27 cellular contexts compared by ENCODE assay signal in genomic region chr2:206051912-206052311, GRCh38.
"Had no signal": no experiment of that assay in that cellular context is flagged by ENCODE, and none has a peak within 500 bp of the region (broad histone marks: within the 10 kb centered on the region; RNA-seq: fewer than 3 reads in every experiment).

No MANE protein-coding gene starts in this region.

- H3K27me3 ChIP-seq: left lung, right atrium auricular region, spleen, suprapubic skin, tibial artery, upper lobe of right lung had no signal

- FAIRE-seq: islet of Langerhans, kidney, small intestine, urothelium cell line had no signal

- ATAC-seq: left colon; left lung; lower lobe of right lung; naive thymus-derived CD8-positive, alpha-beta T cell; sciatic nerve; stimulated activated effector memory CD8-positive, alpha-beta T cell treated with anti-CD3 and anti-CD28 coated beads, Interleukin-12 subunit alpha, Interleukin-12 subunit beta, amount 100 ng/mL, for 72 hours; upper lobe of right lung had no signal

- H3K27ac Mint-ChIP-seq: nephron; stimulated activated naive CD8-positive, alpha-beta T cell treated with anti-CD3 and anti-CD28 coated beads, Interleukin-15, Interleukin-2, amounts not matched to agents 100 ng/mL and 50 ng/mL, for 24 hours had no signal

- DNase-seq: hypothalamus; immature natural killer cell; kidney; left colon; left lung; lower lobe of right lung; mammary epithelial cell; mesenchymal stem cell; naive thymus-derived CD8-positive, alpha-beta T cell; occipital lobe; small intestine; spleen; stimulated activated CD4-positive, alpha-beta T cell treated with anti-CD3 and anti-CD28 coated beads, Interleukin-4, amount 100 ng/mL, for 24 hours; stimulated activated naive CD4-positive, alpha-beta T cell; tibial artery; upper lobe of right lung had no signal

- H3K4me3 ChIP-seq: left lung, lower lobe of right lung, right atrium auricular region, spleen, suprapubic skin, thoracic aorta, tibial artery, upper lobe of right lung had no signal

- H3K27me3 Mint-ChIP-seq: naive thymus-derived CD8-positive, alpha-beta T cell; stimulated activated naive CD8-positive, alpha-beta T cell treated with anti-CD3 and anti-CD28 coated beads, Interleukin-15, Interleukin-2, amounts not matched to agents 100 ng/mL and 50 ng/mL, for 24 hours had no signal

- H3K4me1 ChIP-seq: lower lobe of right lung, parathyroid adenoma, right atrium auricular region, suprapubic skin, tibial artery, upper lobe of right lung had no signal

- H3K4me3 Mint-ChIP-seq: immature natural killer cell; nephron; neural crest cell; stimulated activated effector memory CD8-positive, alpha-beta T cell treated with anti-CD3 and anti-CD28 coated beads, Interleukin-12 subunit alpha, Interleukin-12 subunit beta, amount 100 ng/mL, for 72 hours; stimulated activated naive CD8-positive, alpha-beta T cell treated with anti-CD3 and anti-CD28 coated beads, Interleukin-15, Interleukin-2, amounts not matched to agents 100 ng/mL and 50 ng/mL, for 24 hours had no signal

- H3K9me3 ChIP-seq: left lung, lower lobe of right lung, right atrium auricular region, spleen, suprapubic skin, thoracic aorta, tibial artery, upper lobe of right lung had no signal

- H3K9me3 Mint-ChIP-seq: immature natural killer cell; naive thymus-derived CD8-positive, alpha-beta T cell; nephron; neural crest cell; stimulated activated effector memory CD8-positive, alpha-beta T cell treated with anti-CD3 and anti-CD28 coated beads, Interleukin-12 subunit alpha, Interleukin-12 subunit beta, amount 100 ng/mL, for 72 hours; stimulated activated naive CD8-positive, alpha-beta T cell treated with anti-CD3 and anti-CD28 coated beads, Interleukin-15, Interleukin-2, amounts not matched to agents 100 ng/mL and 50 ng/mL, for 24 hours had no signal

- H3K4me1 Mint-ChIP-seq: nephron, neural crest cell had no signal

- H2AFZ ChIP-seq: parathyroid adenoma had no signal

- H3K27ac ChIP-seq: left lung, lower lobe of right lung, parathyroid adenoma, right atrium auricular region, spleen, suprapubic skin, thoracic aorta, tibial artery, upper lobe of right lung had no signal
